ENCODE assay signal across 8 cellular contexts in the genomic region with DNA sequence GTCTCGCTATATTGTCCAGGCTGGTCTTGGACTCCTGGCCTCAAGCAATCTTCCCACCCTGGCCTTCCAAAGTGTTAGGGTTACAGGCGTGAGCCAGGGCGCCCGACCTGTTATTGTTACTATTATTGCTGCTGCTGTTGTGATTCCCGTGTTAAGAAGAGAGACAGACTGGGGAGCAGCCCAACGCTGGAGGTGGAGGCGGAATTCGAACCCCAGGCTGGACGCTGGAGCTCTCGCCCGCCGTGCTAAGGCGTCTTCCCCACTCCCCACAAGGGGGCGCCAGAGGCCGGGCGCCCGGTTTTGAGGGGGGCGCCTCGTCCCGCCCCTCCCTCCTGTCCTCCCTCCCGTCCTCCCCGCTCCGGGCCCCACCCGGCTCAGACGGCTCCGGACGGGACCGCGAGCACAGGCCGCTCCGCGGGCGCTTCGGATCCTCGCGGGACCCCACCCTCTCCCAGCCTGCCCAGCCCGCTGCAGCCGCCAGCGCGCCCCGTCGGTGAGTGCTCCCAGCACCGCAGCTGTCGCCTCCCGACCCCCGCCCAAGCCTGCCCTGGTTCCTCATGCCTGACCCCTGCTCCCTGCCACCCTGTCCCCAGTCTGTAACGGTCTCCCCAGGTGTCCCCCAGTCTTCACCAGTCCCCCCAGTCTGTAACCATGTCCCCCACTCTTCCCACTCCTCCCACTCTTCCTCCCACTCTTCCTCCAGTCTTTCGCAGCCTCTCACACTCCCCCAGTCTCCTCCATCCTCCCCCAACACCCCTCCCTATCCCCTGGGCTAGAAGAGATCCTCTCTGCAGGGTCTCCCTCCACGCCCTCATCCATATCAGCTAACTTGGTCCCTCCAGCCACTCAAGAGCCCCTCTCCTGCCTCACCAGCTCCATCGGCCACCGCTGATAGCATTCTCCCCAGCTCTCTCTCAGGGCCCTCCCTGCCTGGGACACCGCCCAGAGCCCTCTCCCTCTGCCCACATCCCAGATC. TPM values are rescaled to one million over a fixed set of nuclear protein-coding genes. Genes with fewer than 3 reads are reported as not detected.
DNase-seq lines count a peak whose midpoint lies in the region; ATAC-seq, FAIRE-seq and TF ChIP-seq lines count a peak whose summit lies in the region.

A gene with protein sequence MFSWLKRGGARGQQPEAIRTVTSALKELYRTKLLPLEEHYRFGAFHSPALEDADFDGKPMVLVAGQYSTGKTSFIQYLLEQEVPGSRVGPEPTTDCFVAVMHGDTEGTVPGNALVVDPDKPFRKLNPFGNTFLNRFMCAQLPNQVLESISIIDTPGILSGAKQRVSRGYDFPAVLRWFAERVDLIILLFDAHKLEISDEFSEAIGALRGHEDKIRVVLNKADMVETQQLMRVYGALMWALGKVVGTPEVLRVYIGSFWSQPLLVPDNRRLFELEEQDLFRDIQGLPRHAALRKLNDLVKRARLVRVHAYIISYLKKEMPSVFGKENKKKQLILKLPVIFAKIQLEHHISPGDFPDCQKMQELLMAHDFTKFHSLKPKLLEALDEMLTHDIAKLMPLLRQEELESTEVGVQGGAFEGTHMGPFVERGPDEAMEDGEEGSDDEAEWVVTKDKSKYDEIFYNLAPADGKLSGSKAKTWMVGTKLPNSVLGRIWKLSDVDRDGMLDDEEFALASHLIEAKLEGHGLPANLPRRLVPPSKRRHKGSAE (plus strand): TSS at position 377 of the 976 bp plus-strand sequence. CDS start 3,191 bp downstream, outside the sequence.

- peak within 1 kb of the TSS; percentile 80 for H3K4me3 ChIP-seq in HUES6 (ENCODE audit: low read depth, low read length)
- peak within 1 kb of the TSS; percentile 19 to 69 (median 55) for H3K4me3 ChIP-seq in dorsolateral prefrontal cortex
- H3K4me3 ChIP-seq in HepG2 (replicated peaks in 1 of 3; ENCODE audit: insufficient read depth in 1 of 3, low read depth in 2 of 3, low read length in 3 of 3) = no peak within 1 kb of the TSS; a peak in 1 of 6 replicates

- ATAC-seq in HepG2 = peak; percentile 49
- ATAC-seq in GM21723 (IDR thresholded peaks at IDR 0.05; ENCODE audit: unreplicated experiment) = no peak

- WGBS in HepG2 (ENCODE audit: low lambda C conversion rate) = 39% methylated on average over 30 of the region's 52 CpGs

- in situ Hi-C loops in HepG2 (cut with HindIII; ENCODE audit: extremely low pct_ligation_motif_present, low pct_unique_long_range_greater_than_20kb) = no loop called here

- no peak for TF ChIP-seq POLR2A in HepG2 (IDR thresholded peaks at IDR 0.05; ENCODE audit: insufficient read depth in 1 of 2, low read depth in 2 of 2, low read length in 2 of 2)

- POLR2A ChIA-PET in HepG2 (lab: Yijun Ruan, JAX) = interaction anchor here (1.4 kb wide), 1 partner anchor 30 kb away, joined by 7 read pairs; no protein-coding TSS in a partner anchor

- H3K4me2 ChIP-seq in HepG2 (ENCODE audit: low read depth, low read length) = peak within 1 kb of the TSS; percentile 27; the same call in 1 of the 2 replicates

- H3K36me3 ChIP-seq in HUES6 (ENCODE audit: control insufficient read depth, insufficient read depth, low read length) (peaks cover 12% of the 10 kb centered on the region; the same call in 1 of the 2 replicates), HepG2 (replicated peaks in 1 of 2; ENCODE audit: control insufficient read depth in 1 of 2, insufficient read depth in 2 of 2, low read length in 2 of 2) (no peaks in the 10 kb centered on the region)

- BruUV-seq in HepG2 (replicated peaks; lab: Mats Ljungman, UMichigan) = no TSS peak

- CTCF ChIA-PET in HepG2 (lab: Yijun Ruan, JAX; ENCODE audit: low intra/inter-chr PET ratio, low total read pairs) = interaction anchor here (1.4 to 2.8 kb wide), 2 partner anchors 30 to 75 kb away, joined by 6 to 25 read pairs; no protein-coding TSS in a partner anchor

- H3K79me2 ChIP-seq in HepG2 (ENCODE audit: insufficient read depth, low read length) = no peaks in the 10 kb centered on the region

- H3K9ac ChIP-seq in HUES6 (ENCODE audit: low read length) (peak within 1 kb of the TSS; percentile 77), HepG2 (ENCODE audit: insufficient read depth, low read depth, low read length) (no peak within 1 kb of the TSS)

- H4K20me1 ChIP-seq in HepG2 (ENCODE audit: insufficient read depth, low read length) = no peaks in the 10 kb centered on the region

- no peak within 1 kb of the TSS for H2AFZ ChIP-seq in HepG2 (ENCODE audit: low read length)

- DNase-seq in activated CD4-positive, CD25-positive, alpha-beta regulatory T cell treated with anti-CD3 and anti-CD28 coated beads, Interleukin-2, amount 50 U/mL, for 72 hours = peak; percentile 59
- DNase-seq in dorsolateral prefrontal cortex (peak in 2 of 10 donors; percentile 30 to 66), HepG2 (ENCODE audit: low spot score) (no peak), SIG-M5 treated with dmso at 0.1 percent for 504 hours (lab: John Stamatoyannopoulos, UW; ENCODE audit: unreplicated experiment) (no peak)
- peak; percentile 10 to 42 (median 29) for DNase-seq in stimulated activated CD4-positive, alpha-beta T cell treated with anti-CD3 and anti-CD28 coated beads, TNF-alpha, amount 100 ng/mL, for 24 hours (ENCODE audit: low read depth in 3 of 3)

- FAIRE-seq in HepG2 (lab: Jason Lieb, UNC) = no peak

- H3K4me1 ChIP-seq in HUES6 (ENCODE audit: control insufficient read depth, insufficient read depth, low read length) (0 out of 2 replicates have a peak, but pooled peaks cover 5% of the 10 kb centered on the region), HepG2 (ENCODE audit: insufficient read depth, low read length) (peaks cover 28% of the 10 kb centered on the region)

- TF ChIP-seq RAD21 in HepG2 (CRISPR knock-in tag; IDR thresholded peaks at IDR 0.05) = peak; percentile 84

- TF ChIP-seq EP300 in HepG2 (IDR thresholded peaks at IDR 0.05; ENCODE audit: low read depth in 2 of 2, low read length in 2 of 2) (no peak), HepG2 (CRISPR knock-in tag; IDR thresholded peaks at IDR 0.05; ENCODE audit: borderline replicate concordance) (no peak)

- TF ChIP-seq CTCF in C4-2B (conservative IDR thresholded peaks at IDR 0.05) (peak; percentile 39), dorsolateral prefrontal cortex (IDR thresholded peaks at IDR 0.05 in 54 of 56, conservative IDR thresholded peaks at IDR 0.05 in 2 of 56; ENCODE audit: low read depth in 1 of 56, partially characterized antibody in 56 of 56) (peak; percentile 63 to 98 (median 94)), HepG2 (CRISPR knock-in tag; IDR thresholded peaks at IDR 0.05) (peak; percentile 79)

- H3K9me3 ChIP-seq in HUES6 (ENCODE audit: control insufficient read depth, insufficient read depth, low read depth, low read length) = peaks cover 8% of the 10 kb centered on the region
- H3K9me3 ChIP-seq in HepG2 (ENCODE audit: low read length) = peaks cover 6% of the 10 kb centered on the region; the same call in 1 of the 2 replicates

- H3K27me3 ChIP-seq in HUES6 (ENCODE audit: control insufficient read depth, insufficient read depth, low read length) (no peaks in the 10 kb centered on the region), dorsolateral prefrontal cortex (peaks cover 0 to 10% (median 0%) of the 10 kb centered on the region in 45 donors), HepG2 (ENCODE audit: control insufficient read depth in 1 of 2, insufficient read depth in 2 of 2, low read length in 2 of 2) (peaks cover 0 to 13% of the 10 kb centered on the region in 2 experiments; a peak in 4 of 5 replicates)

- no peak within 1 kb of the TSS for H3K27ac ChIP-seq in C4-2B
- no peak within 1 kb of the TSS for H3K27ac ChIP-seq in HUES6 (ENCODE audit: low read depth, low read length)
- peak within 1 kb of the TSS in 43 of 59 donors; percentile 22 to 85 (median 62) for H3K27ac ChIP-seq in dorsolateral prefrontal cortex
- no peak within 1 kb of the TSS for H3K27ac ChIP-seq in HepG2 (ENCODE audit: extremely low read length, insufficient read depth, low read length)

- intact Hi-C loops in dorsolateral prefrontal cortex (cut with DNase I) = loop anchor here (1.0 to 5.0 kb wide), 2 partner anchors 30 to 34 kb away; a partner anchor contains a TSS
- intact Hi-C loops in HepG2 (cut with micrococcal nuclease; ENCODE audit: unreplicated experiment) = no loop called here

TF ChIP-seq in HepG2, 621 proteins besides CTCF, POLR2A, EP300 and RAD21 (continues in another document):
- TF ChIP-seq XRCC5 (optimal IDR thresholded peaks at IDR 0.05; ENCODE audit: low read length) = no peak
- no peak for TF ChIP-seq ZNF879 (CRISPR knock-in tag; IDR thresholded peaks at IDR 0.05)
- TF ChIP-seq, protein P1, sequence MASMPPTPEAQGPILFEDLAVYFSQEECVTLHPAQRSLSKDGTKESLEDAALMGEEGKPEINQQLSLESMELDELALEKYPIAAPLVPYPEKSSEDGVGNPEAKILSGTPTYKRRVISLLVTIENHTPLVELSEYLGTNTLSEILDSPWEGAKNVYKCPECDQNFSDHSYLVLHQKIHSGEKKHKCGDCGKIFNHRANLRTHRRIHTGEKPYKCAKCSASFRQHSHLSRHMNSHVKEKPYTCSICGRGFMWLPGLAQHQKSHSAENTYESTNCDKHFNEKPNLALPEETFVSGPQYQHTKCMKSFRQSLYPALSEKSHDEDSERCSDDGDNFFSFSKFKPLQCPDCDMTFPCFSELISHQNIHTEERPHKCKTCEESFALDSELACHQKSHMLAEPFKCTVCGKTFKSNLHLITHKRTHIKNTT (CRISPR knock-in tag; IDR thresholded peaks at IDR 0.05) = no peak

RNA-seq across cellular contexts. Expression of the gene that starts here (rescaled TPM):
- total RNA-seq in dorsolateral prefrontal cortex (10 to 100 TPM; 12.2 to 45.9 (median 22.6) TPM), HepG2 (2016; rRNA removed; fragmentation: Illumina TruSeq; extraction: Trizol) (0.08 and 0.09 TPM in 2 replicates)
- not detected in 2 replicates for total RNA-seq in HepG2 (2016; cell fraction: cytosol; rRNA removed; fragmentation: Illumina TruSeq; extraction: Trizol; ENCODE audit: low read depth)
- not detected in 2 replicates for total RNA-seq in HepG2 (2016; cell fraction: insoluble cytoplasmic fraction; rRNA removed; fragmentation: Illumina TruSeq; extraction: Trizol)
- not detected in 2 replicates for total RNA-seq in HepG2 (2016; cell fraction: membrane; rRNA removed; fragmentation: Illumina TruSeq; extraction: Trizol)
- not detected in 2 replicates for total RNA-seq in HepG2 (2016; cell fraction: nucleus; rRNA removed; fragmentation: Illumina TruSeq; extraction: Trizol)
- polyA plus RNA-seq in HepG2 (2011; rRNA removed) = 0.28 and 0.33 TPM in 2 replicates
- 0.25 and 0.33 TPM in 2 replicates for polyA plus RNA-seq in HepG2 (2011; cell fraction: cytosol; rRNA removed)
- polyA plus RNA-seq in HepG2 (2011; cell fraction: nucleus; rRNA removed) = 1.2 and 1.3 TPM in 2 replicates
- 0.37 and 0.80 TPM in 2 replicates for polyA plus RNA-seq in HepG2 (2012)
- not detected in 2 replicates for polyA plus RNA-seq in HepG2 (2016; cell fraction: cytosol; fragmentation: Illumina TruSeq; extraction: Trizol; ENCODE audit: low read depth)
- 0.05 TPM in 1 of 2 replicates, not detected in the other for polyA plus RNA-seq in HepG2 (2016; cell fraction: insoluble cytoplasmic fraction; fragmentation: Illumina TruSeq; extraction: Trizol; ENCODE audit: low read depth)
- polyA plus RNA-seq in HepG2 (2016; cell fraction: membrane; fragmentation: Illumina TruSeq; extraction: Trizol; ENCODE audit: low read depth) = not detected in 2 replicates
- polyA plus RNA-seq in HepG2 (2016; cell fraction: nucleus; fragmentation: Illumina TruSeq; extraction: Trizol; ENCODE audit: insufficient read depth, low read depth) = not detected in 2 replicates
- 0.46 and 5.6 TPM in 2 replicates for polyA minus RNA-seq in HepG2 (2011; rRNA and poly(A)+ RNA removed; ENCODE audit: low replicate concordance)
- polyA minus RNA-seq in HepG2 (2011; cell fraction: cytosol; rRNA and poly(A)+ RNA removed) = 0.53 and 1.3 TPM in 2 replicates
- 0.26 and 0.87 TPM in 2 replicates for polyA minus RNA-seq in HepG2 (2011; cell fraction: nucleus; rRNA and poly(A)+ RNA removed)

Comparison
In these comparisons a context has a peak if more than half of its experiments do, and no peak if none do; other contexts are left out.
1. RNA of the gene that starts here (total RNA-seq): 12.2 to 45.9 TPM in dorsolateral prefrontal cortex; 0.08 to 0.09 TPM in HepG2; every median in the first group is over 10 times any median in the second.
2. H3K27ac ChIP-seq: peak in dorsolateral prefrontal cortex (43 of 59); none in C4-2B (single experiment), HUES6 (single experiment) and HepG2 (single experiment).
3. CTCF ChIP-seq: peak in every context shown above with its lines; median percentile 94 in dorsolateral prefrontal cortex; 79 in HepG2; 39 in C4-2B.
4. H3K4me3 ChIP-seq: peak in HUES6 (single experiment) and dorsolateral prefrontal cortex (59 of 59); none in HepG2 (0 of 3).
5. DNase-seq: peak in activated CD4-positive, CD25-positive, alpha-beta regulatory T cell treated with anti-CD3 and anti-CD28 coated beads, Interleukin-2, amount 50 U/mL, for 72 hours (single experiment) and stimulated activated CD4-positive, alpha-beta T cell treated with anti-CD3 and anti-CD28 coated beads, TNF-alpha, amount 100 ng/mL, for 24 hours (3 of 3); none in HepG2 (single experiment) and SIG-M5 treated with dmso at 0.1 percent for 504 hours (single experiment).